ENCODE assay signal across 16 cellular contexts in genomic region chr17:69424287-69425041, GRCh38. TPM values are rescaled to one million over a fixed set of nuclear protein-coding genes. Genes with fewer than 3 reads are reported as not detected.
DNase-seq lines count a peak whose midpoint lies in the region; ATAC-seq, FAIRE-seq and TF ChIP-seq lines count a peak whose summit lies in the region.
"Had no signal": no experiment of that assay in that cellular context is flagged by ENCODE, and none has a peak within 500 bp of the region (broad histone marks: within the 10 kb centered on the region; RNA-seq: fewer than 3 reads in every experiment).

No MANE protein-coding gene starts in this region.

- peaks cover 19% of the 10 kb centered on the region for H3K4me1 Mint-ChIP-seq in mesothelial cell of epicardium
- peaks cover 40% of the 10 kb centered on the region for H3K4me1 Mint-ChIP-seq in activated naive CD4-positive, alpha-beta T cell treated with anti-CD3 and anti-CD28 coated beads, Interleukin-2, amount 10 ng/mL, durations not matched to agents 7 days and 5 days

- no peaks in the 10 kb centered on the region for H3K4me1 ChIP-seq in A549
- H3K4me1 ChIP-seq in BLaER1 treated with 17β-estradiol and CSF1 and Interleukin-3, amounts not matched to agents 10 nM and 100 nM = peaks cover 11 to 36% (median 25%) of the 10 kb centered on the region in 10 experiments

- no peak for TF ChIP-seq EP300 in A549 (IDR thresholded peaks at IDR 0.05)

- TF ChIP-seq CTCF in A549 (IDR thresholded peaks at IDR 0.05) (no peak), mesothelial cell of epicardium (IDR thresholded peaks at IDR 0.05; ENCODE audit: unreplicated experiment) (no peak)

- CTCF ChIA-PET in A549 (lab: Yijun Ruan, JAX) = interaction anchor here (1.1 to 1.9 kb wide), 2 partner anchors 9 to 88 kb away, joined by 3 to 5 read pairs; no protein-coding TSS in a partner anchor
- CTCF ChIA-PET in activated naive CD4-positive, alpha-beta T cell treated with anti-CD3 and anti-CD28 coated beads, Interleukin-2, amount 10 ng/mL, durations not matched to agents 7 days and 5 days (lab: Charles Lee) = interaction anchor here (1.1 to 1.3 kb wide), 2 partner anchors 9 to 13 kb away, joined by 3 read pairs; no protein-coding TSS in a partner anchor

- H3K9me3 ChIP-seq in A549 = no peaks in the 10 kb centered on the region
- H3K9me3 ChIP-seq in BLaER1 treated with 17β-estradiol and CSF1 and Interleukin-3, amounts not matched to agents 10 nM and 100 nM (replicated peaks in 1 of 11) = peaks cover 0 to 22% (median 13%) of the 10 kb centered on the region in 11 experiments; a peak in 15 of 22 replicates
- H3K9me3 ChIP-seq: MG63 had no signal

- DNase-seq in A549 (ENCODE audit: low read depth in 1 of 2, low spot score in 1 of 2) = no peak
- peak; percentile 43 for DNase-seq in dermis blood vessel endothelial cell
- DNase-seq in mesothelial cell of epicardium (ENCODE audit: low spot score in 2 of 2, unreplicated experiment in 2 of 2) = no peak
- no peak for DNase-seq in midbrain (lab: John Stamatoyannopoulos, UW)
- DNase-seq in NCI-H510A (lab: John Stamatoyannopoulos, UW) = no peak
- DNase-seq in activated naive CD4-positive, alpha-beta T cell treated with anti-CD3 and anti-CD28 coated beads, Interleukin-2, amount 10 ng/mL, durations not matched to agents 7 days and 5 days = no peak
- DNase-seq: DMS 273 treated with DMSO at 0.1 percent for 48 hours, MG63, NCI-H1092 treated with DMSO at 0.1 percent for 48 hours, NCI-H1694 treated with DMSO at 0.1 percent for 48 hours, NCI-H446, NCI-H774, SHP77 had no signal

- no peak for TF ChIP-seq POLR2A in A549 (IDR thresholded peaks at IDR 0.05; ENCODE audit: low read length)

- no peak overlapping the region for H3K9ac ChIP-seq in BLaER1 treated with 17β-estradiol and CSF1 and Interleukin-3, amounts not matched to agents 10 nM and 100 nM
- H3K9ac ChIP-seq: KMS-11 had no signal

- H3K9me3 Mint-ChIP-seq in mesothelial cell of epicardium = peaks cover 5% of the 10 kb centered on the region
- peaks cover 2% of the 10 kb centered on the region for H3K9me3 Mint-ChIP-seq in activated naive CD4-positive, alpha-beta T cell treated with anti-CD3 and anti-CD28 coated beads, Interleukin-2, amount 10 ng/mL, durations not matched to agents 7 days and 5 days

- H4K20me1 ChIP-seq in BLaER1 treated with 17β-estradiol and CSF1 and Interleukin-3, amounts not matched to agents 10 nM and 100 nM = no peaks in the 10 kb centered on the region

- no peaks in the 10 kb centered on the region for H3K27me3 ChIP-seq in BLaER1 treated with 17β-estradiol and CSF1 and Interleukin-3, amounts not matched to agents 10 nM and 100 nM
- H3K27me3 ChIP-seq: MG63 had no signal

- H3K27ac Mint-ChIP-seq in mesothelial cell of epicardium = peak overlapping the region; percentile 69
- H3K27ac Mint-ChIP-seq in activated naive CD4-positive, alpha-beta T cell treated with anti-CD3 and anti-CD28 coated beads, Interleukin-2, amount 10 ng/mL, durations not matched to agents 7 days and 5 days = no peak overlapping the region

- no peak for ATAC-seq in A549
- ATAC-seq: Panc1 had no signal

- peak; percentile 43 for FAIRE-seq in A549 (lab: Jason Lieb, UNC)

- no peak overlapping the region for H3K27ac ChIP-seq in A549
- H3K27ac ChIP-seq in BLaER1 treated with 17β-estradiol and CSF1 and Interleukin-3, amounts not matched to agents 10 nM and 100 nM = peak overlapping the region in 1 of 11 experiments; percentile 43; a peak in 1 of 22 replicates
- H3K27ac ChIP-seq: KMS-11 had no signal

- POLR2A ChIA-PET in A549 (lab: Yijun Ruan, JAX) = interaction anchor here (2.5 kb wide), 1 partner anchor 10 kb away, joined by 7 read pairs; the partner anchor contains the start of gene MAP2K6

- H3K4me2 ChIP-seq in A549 = no peak overlapping the region
- peak overlapping the region in 7 of 11 experiments; percentile 50 to 73 (median 69); a peak in 9 of 22 replicates for H3K4me2 ChIP-seq in BLaER1 treated with 17β-estradiol and CSF1 and Interleukin-3, amounts not matched to agents 10 nM and 100 nM
- H3K4me2 ChIP-seq: KMS-11 had no signal

- H3K36me3 ChIP-seq in BLaER1 treated with 17β-estradiol and CSF1 and Interleukin-3, amounts not matched to agents 10 nM and 100 nM = peaks cover 0 to 11% (median 0%) of the 10 kb centered on the region in 11 experiments; a peak in 2 of 22 replicates
- H3K36me3 ChIP-seq: MG63 had no signal

- H3K27me3 Mint-ChIP-seq in mesothelial cell of epicardium (ENCODE audit: low read depth) = no peaks in the 10 kb centered on the region
- no peaks in the 10 kb centered on the region for H3K27me3 Mint-ChIP-seq in activated naive CD4-positive, alpha-beta T cell treated with anti-CD3 and anti-CD28 coated beads, Interleukin-2, amount 10 ng/mL, durations not matched to agents 7 days and 5 days

- no peaks in the 10 kb centered on the region for H3K36me3 Mint-ChIP-seq in mesothelial cell of epicardium
- peaks cover 10% of the 10 kb centered on the region for H3K36me3 Mint-ChIP-seq in activated naive CD4-positive, alpha-beta T cell treated with anti-CD3 and anti-CD28 coated beads, Interleukin-2, amount 10 ng/mL, durations not matched to agents 7 days and 5 days

- no peak overlapping the region for H3K4me3 ChIP-seq in A549
- H3K4me3 ChIP-seq in BLaER1 treated with 17β-estradiol and CSF1 and Interleukin-3, amounts not matched to agents 10 nM and 100 nM = no peak overlapping the region
- H3K4me3 ChIP-seq: MG63 had no signal

- TF ChIP-seq RAD21 in A549 (conservative IDR thresholded peaks at IDR 0.05 in 1 of 2, IDR thresholded peaks at IDR 0.05 in 1 of 2) = no peak

- no peak overlapping the region for H3K4me3 Mint-ChIP-seq in mesothelial cell of epicardium
- H3K4me3 Mint-ChIP-seq in activated naive CD4-positive, alpha-beta T cell treated with anti-CD3 and anti-CD28 coated beads, Interleukin-2, amount 10 ng/mL, durations not matched to agents 7 days and 5 days = no peak overlapping the region

- WGBS in A549 (ENCODE audit: missing lambda C conversion rate) = 78% methylated on average over 8 of the region's 8 CpGs

TF ChIP-seq in A549, 52 proteins besides CTCF, POLR2A, EP300 and RAD21:
- TF ChIP-seq CHD2 (IDR thresholded peaks at IDR 0.05; ENCODE audit: low read length, partially characterized antibody) (no peak), JUNB (IDR thresholded peaks at IDR 0.05) (no peak), MYC (IDR thresholded peaks at IDR 0.05; ENCODE audit: borderline replicate concordance, low read length) (no peak), FOSB (CRISPR knock-in tag; IDR thresholded peaks at IDR 0.05) (no peak), BHLHE40 (IDR thresholded peaks at IDR 0.05; ENCODE audit: low read depth, low read length) (no peak), POLR2AphosphoS2 (conservative IDR thresholded peaks at IDR 0.05; ENCODE audit: low read length) (no peak), ESRRA (IDR thresholded peaks at IDR 0.05; ENCODE audit: borderline replicate concordance, low read length) (no peak), FOXS1 (CRISPR knock-in tag; IDR thresholded peaks at IDR 0.05) (no peak), PHF8 (IDR thresholded peaks at IDR 0.05; ENCODE audit: borderline replicate concordance, low read depth) (no peak), EHF (CRISPR knock-in tag; IDR thresholded peaks at IDR 0.05) (no peak), ZFP36 (IDR thresholded peaks at IDR 0.05; ENCODE audit: borderline replicate concordance, partially characterized antibody) (no peak), E2F6 (IDR thresholded peaks at IDR 0.05; ENCODE audit: borderline replicate concordance, low read depth) (no peak), BCL3 (IDR thresholded peaks at IDR 0.05) (no peak), ZSCAN20 (CRISPR knock-in tag; IDR thresholded peaks at IDR 0.05) (no peak), HES2 (IDR thresholded peaks at IDR 0.05) (no peak), FOSL2 (IDR thresholded peaks at IDR 0.05) (no peak), FOSL2 (CRISPR knock-in tag; IDR thresholded peaks at IDR 0.05) (no peak), RARB (CRISPR knock-in tag; IDR thresholded peaks at IDR 0.05) (no peak)

RNA-seq across cellular contexts. Expression of gene MAP2K6, which starts 10.0 kb away (rescaled TPM):
- polyA plus RNA-seq in A549 (2011; rRNA removed) = 20.1 and 20.2 TPM in 2 replicates
- 9.2 and 9.5 TPM in 2 replicates for polyA plus RNA-seq in A549 (2012; cell fraction: cytosol; rRNA removed)
- 3.4 and 4.7 TPM in 2 replicates for polyA plus RNA-seq in A549 (2012; cell fraction: nucleus; rRNA removed)
- 18.7 to 24.1 TPM (median 20.7 TPM) in 3 replicates for polyA plus RNA-seq in A549 (2017; fragmentation: RNase III; extraction: RNeasy Plus Mini Kit Qiagen cat#74134 plus additional on column Dnase treatment)
- polyA minus RNA-seq in A549 (2011; rRNA and poly(A)+ RNA removed) = 18.1 and 25.1 TPM in 2 replicates
- 4.9 and 14.2 TPM in 2 replicates for total RNA-seq in dermis blood vessel endothelial cell
- total RNA-seq in mesothelial cell of epicardium = 21.2 to 24.1 TPM (median 21.7 TPM) in 3 replicates
